In genomic region chr2:98807221-98807620, GRCh38 we compare ENCODE assay signal across 16 cellular contexts.
DNase-seq lines count a peak whose midpoint lies in the region; ATAC-seq lines count a peak whose summit lies in the region.
"Had no signal": no experiment of that assay in that cellular context is flagged by ENCODE, and none has a peak within 500 bp of the region (broad histone marks: within the 10 kb centered on the region; RNA-seq: fewer than 3 reads in every experiment).

No MANE protein-coding gene starts in this region.

- WGBS in neuronal stem cell (ENCODE audit: extremely low coverage in 2 of 2, insufficient read length in 2 of 2, insufficient replicate concordance in 1 of 2), 2 donors = no CpG with 5 or more reads among the region's 3 CpGs

- H3K4ac ChIP-seq in neuronal stem cell (ENCODE audit: low read length) = no peak overlapping the region

- H3K27ac Mint-ChIP-seq in activated CD4-positive, alpha-beta T cell treated with anti-CD3 and anti-CD28 coated beads, Interleukin-2, amount 10 ng/mL, durations not matched to agents 24 days and 14 days = no peak overlapping the region
- H3K27ac Mint-ChIP-seq in activated CD8-positive, alpha-beta T cell treated with anti-CD3 and anti-CD28 coated beads, Interleukin-2, amount 10 ng/mL, durations not matched to agents 7 days and 5 days = no peak overlapping the region
- H3K27ac Mint-ChIP-seq: activated B cell treated with CpG ODN at 0.5 μM for 24 hours had no signal

- no peak overlapping the region for H4K8ac ChIP-seq in neuronal stem cell (ENCODE audit: low read depth, low read length)

- no peak overlapping the region for H4K91ac ChIP-seq in neuronal stem cell (ENCODE audit: low read depth, low read length, poor library complexity)

- H2BK15ac ChIP-seq in neuronal stem cell (ENCODE audit: low read length) = no peak overlapping the region

- peaks cover 15% of the 10 kb centered on the region for H3K27me3 Mint-ChIP-seq in activated CD4-positive, alpha-beta T cell treated with anti-CD3 and anti-CD28 coated beads, Interleukin-2, amount 10 ng/mL, durations not matched to agents 24 days and 14 days
- H3K27me3 Mint-ChIP-seq in activated CD8-positive, alpha-beta T cell treated with anti-CD3 and anti-CD28 coated beads, Interleukin-2, amount 10 ng/mL, durations not matched to agents 7 days and 5 days (ENCODE audit: low read depth) = peaks cover 13% of the 10 kb centered on the region

- no peak overlapping the region for H2AFZ ChIP-seq in neuronal stem cell (ENCODE audit: low read length)
- H2AFZ ChIP-seq: PC-9 had no signal

- intact Hi-C loops in activated CD4-positive, alpha-beta T cell treated with anti-CD3 and anti-CD28 coated beads, Interleukin-2, amount 10 ng/mL, durations not matched to agents 24 days and 14 days (cut with micrococcal nuclease) = loop anchor here (5.0 kb wide), 1 partner anchor 35 kb away; no protein-coding TSS in a partner anchor

- H3K9me3 Mint-ChIP-seq in activated CD4-positive, alpha-beta T cell treated with anti-CD3 and anti-CD28 coated beads, Interleukin-2, amount 10 ng/mL, durations not matched to agents 24 days and 14 days = no peaks in the 10 kb centered on the region
- H3K9me3 Mint-ChIP-seq in activated CD8-positive, alpha-beta T cell treated with anti-CD3 and anti-CD28 coated beads, Interleukin-2, amount 10 ng/mL, durations not matched to agents 7 days and 5 days (ENCODE audit: insufficient read depth) = no peaks in the 10 kb centered on the region
- H3K9me3 Mint-ChIP-seq: activated B cell treated with CpG ODN at 0.5 μM for 24 hours had no signal

- H2AK5ac ChIP-seq in neuronal stem cell (ENCODE audit: low read depth, low read length) = no peak overlapping the region

- no peak overlapping the region for H3K9ac ChIP-seq in neuronal stem cell (ENCODE audit: low read depth, low read length, poor library complexity)

- CTCF ChIA-PET in activated CD8-positive, alpha-beta T cell treated with anti-CD3 and anti-CD28 coated beads, Interleukin-2, amount 10 ng/mL, durations not matched to agents 7 days and 5 days (lab: Charles Lee) = interaction anchor here (1.0 to 2.7 kb wide), 5 partner anchors 11 to 158 kb away, joined by 3 to 18 read pairs (median 11); no protein-coding TSS in a partner anchor

- DNase-seq in activated CD4-positive, alpha-beta T cell treated with anti-CD3 and anti-CD28 coated beads, Interleukin-2, amount 10 ng/mL, durations not matched to agents 24 days and 14 days = peak; percentile 71
- no peak for DNase-seq in activated CD4-positive, alpha-beta T cell treated with anti-CD3 and anti-CD28 coated beads, Interleukin-2, amount 50 U/mL, for 1 hour
- DNase-seq in ELR (ENCODE audit: low read depth) (peak; percentile 12), neuronal stem cell (ENCODE audit: low spot score) (no peak), pons (ENCODE audit: low spot score) (no peak)
- DNase-seq in activated CD8-positive, alpha-beta T cell treated with anti-CD3 and anti-CD28 coated beads, Interleukin-2, amount 10 ng/mL, durations not matched to agents 7 days and 5 days = peak; percentile 63
- DNase-seq: activated B cell treated with CpG ODN at 0.5 μM for 24 hours, foreskin fibroblast, NCI-H2029, NCI-H526, PC-9, SW 1271 had no signal

- peak overlapping the region; percentile 25 for H3K14ac ChIP-seq in neuronal stem cell (ENCODE audit: low read length)

- no peak overlapping the region for H3K27ac ChIP-seq in neuronal stem cell (replicated peaks; ENCODE audit: low read length)
- H3K27ac ChIP-seq: cardiac muscle cell, PC-9, thoracic aorta had no signal

- no peak overlapping the region for H3K4me3 ChIP-seq in neuronal stem cell (ENCODE audit: low read length in 2 of 2)
- H3K4me3 ChIP-seq: cardiac muscle cell, PC-9, thoracic aorta had no signal

- H2BK5ac ChIP-seq in neuronal stem cell (ENCODE audit: low read length) = no peak overlapping the region

- no peak overlapping the region for H3K18ac ChIP-seq in neuronal stem cell (ENCODE audit: low read length)

- H2BK120ac ChIP-seq in neuronal stem cell (ENCODE audit: low read depth, low read length) = no peak overlapping the region

- ATAC-seq in activated CD8-positive, alpha-beta T cell treated with anti-CD3 and anti-CD28 coated beads, Interleukin-2, amount 10 ng/mL, durations not matched to agents 7 days and 5 days = peak; percentile 87
- no peak for ATAC-seq in HG02571 (IDR thresholded peaks at IDR 0.05; ENCODE audit: unreplicated experiment)
- ATAC-seq in HG03457 (IDR thresholded peaks at IDR 0.05; ENCODE audit: unreplicated experiment) = no peak

- H3K79me1 ChIP-seq in neuronal stem cell (ENCODE audit: low read depth, low read length) = no peaks in the 10 kb centered on the region

- no peak overlapping the region for H2BK12ac ChIP-seq in neuronal stem cell (ENCODE audit: low read length)

- H3K27me3 ChIP-seq in neuronal stem cell (ENCODE audit: control insufficient read depth in 3 of 3, insufficient read depth in 3 of 3, low read depth in 1 of 3, low read length in 3 of 3) = peaks cover 0 to 2% (median 0%) of the 10 kb centered on the region in 3 experiments
- H3K27me3 ChIP-seq: cardiac muscle cell had no signal

- H3K36me3 ChIP-seq in neuronal stem cell (replicated peaks in 1 of 2; ENCODE audit: control insufficient read depth in 2 of 2, insufficient read depth in 2 of 2, low read length in 2 of 2) = no peaks in the 10 kb centered on the region
- H3K36me3 ChIP-seq: cardiac muscle cell, thoracic aorta had no signal

- H3K9me3 ChIP-seq in neuronal stem cell (replicated peaks in 1 of 2; ENCODE audit: control insufficient read depth in 2 of 2, insufficient read depth in 1 of 2, low read depth in 1 of 2, low read length in 2 of 2) = no peaks in the 10 kb centered on the region
- H3K9me3 ChIP-seq: thoracic aorta had no signal

- no peak overlapping the region for H3K23ac ChIP-seq in neuronal stem cell (ENCODE audit: low read depth, low read length, poor library complexity)

- H3K4me3 Mint-ChIP-seq in activated CD4-positive, alpha-beta T cell treated with anti-CD3 and anti-CD28 coated beads, Interleukin-2, amount 10 ng/mL, durations not matched to agents 24 days and 14 days = no peak overlapping the region
- no peak overlapping the region for H3K4me3 Mint-ChIP-seq in activated CD8-positive, alpha-beta T cell treated with anti-CD3 and anti-CD28 coated beads, Interleukin-2, amount 10 ng/mL, durations not matched to agents 7 days and 5 days
- H3K4me3 Mint-ChIP-seq: activated B cell treated with CpG ODN at 0.5 μM for 24 hours had no signal

- H3K4me1 ChIP-seq in neuronal stem cell (ENCODE audit: control insufficient read depth in 2 of 2, insufficient read depth in 1 of 2, low read depth in 1 of 2, low read length in 2 of 2) = peaks cover 0 to 4% of the 10 kb centered on the region in 2 donors

- H3K4me2 ChIP-seq in neuronal stem cell (ENCODE audit: insufficient read depth, low read length, poor library complexity, severe bottlenecking) = no peak overlapping the region
- H3K4me2 ChIP-seq: PC-9 had no signal

- peaks cover 14% of the 10 kb centered on the region for H3K4me1 Mint-ChIP-seq in activated CD4-positive, alpha-beta T cell treated with anti-CD3 and anti-CD28 coated beads, Interleukin-2, amount 10 ng/mL, durations not matched to agents 24 days and 14 days
- H3K4me1 Mint-ChIP-seq in activated CD8-positive, alpha-beta T cell treated with anti-CD3 and anti-CD28 coated beads, Interleukin-2, amount 10 ng/mL, durations not matched to agents 7 days and 5 days (ENCODE audit: low read depth) = peaks cover 21% of the 10 kb centered on the region
- H3K4me1 Mint-ChIP-seq: activated B cell treated with CpG ODN at 0.5 μM for 24 hours had no signal

- POLR2A ChIA-PET in activated CD8-positive, alpha-beta T cell treated with anti-CD3 and anti-CD28 coated beads, Interleukin-2, amount 10 ng/mL, durations not matched to agents 7 days and 5 days (lab: Charles Lee) = interaction anchor here (0.6 to 2.1 kb wide), 3 partner anchors 15 to 36 kb away, joined by 3 to 13 read pairs (median 3); no protein-coding TSS in a partner anchor

- H3K36me3 Mint-ChIP-seq in activated CD4-positive, alpha-beta T cell treated with anti-CD3 and anti-CD28 coated beads, Interleukin-2, amount 10 ng/mL, durations not matched to agents 24 days and 14 days (ENCODE audit: low read depth) = no peaks in the 10 kb centered on the region
- no peaks in the 10 kb centered on the region for H3K36me3 Mint-ChIP-seq in activated CD8-positive, alpha-beta T cell treated with anti-CD3 and anti-CD28 coated beads, Interleukin-2, amount 10 ng/mL, durations not matched to agents 7 days and 5 days (ENCODE audit: low read depth)

Comparison
In these comparisons a context has a peak if more than half of its experiments do, and no peak if none do; other contexts are left out.
1. DNase-seq: peak in activated CD4-positive, alpha-beta T cell treated with anti-CD3 and anti-CD28 coated beads, Interleukin-2, amount 10 ng/mL, durations not matched to agents 24 days and 14 days (single experiment), ELR (single experiment) and activated CD8-positive, alpha-beta T cell treated with anti-CD3 and anti-CD28 coated beads, Interleukin-2, amount 10 ng/mL, durations not matched to agents 7 days and 5 days (single experiment); none in activated CD4-positive, alpha-beta T cell treated with anti-CD3 and anti-CD28 coated beads, Interleukin-2, amount 50 U/mL, for 1 hour (single experiment), neuronal stem cell (single experiment) and pons (single experiment).